Comparison of ENCODE assay signal across 20 cellular contexts in the genomic region with DNA sequence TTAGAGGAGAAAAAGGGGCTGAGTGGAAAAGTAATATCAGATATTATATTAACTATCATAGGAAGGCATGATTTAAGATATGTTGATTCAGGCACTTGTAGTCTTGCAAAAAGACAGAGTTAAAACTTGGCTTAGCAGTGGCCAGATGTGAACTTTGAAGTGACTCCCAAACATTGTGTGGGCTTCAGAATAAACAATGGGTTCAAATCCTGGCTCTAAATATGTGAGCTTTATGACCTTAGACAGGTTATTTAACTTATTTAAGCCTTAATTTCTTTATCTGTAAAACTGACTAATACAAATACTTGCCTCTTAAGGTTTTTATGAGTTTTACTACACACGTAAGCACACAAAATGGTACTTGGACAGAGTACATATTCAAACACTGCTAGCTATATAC.
DNase-seq lines count a peak whose midpoint lies in the region; ATAC-seq, FAIRE-seq and TF ChIP-seq lines count a peak whose summit lies in the region.
"Had no signal": no experiment of that assay in that cellular context is flagged by ENCODE, and none has a peak within 500 bp of the region (broad histone marks: within the 10 kb centered on the region; RNA-seq: fewer than 3 reads in every experiment).

No MANE protein-coding gene starts in this region.

- peak; percentile 81 for FAIRE-seq in endometrium (lab: Jason Lieb, UNC)
- FAIRE-seq: A204.1, G401.6, GM12892, H54 had no signal

- no peak overlapping the region for H3K27ac ChIP-seq in prostate gland
- H3K27ac ChIP-seq: 22Rv1, BLaER1, C4-2B had no signal

- no peaks in the 10 kb centered on the region for H3K27me3 ChIP-seq in prostate gland (replicated peaks; ENCODE audit: insufficient read depth)
- H3K27me3 ChIP-seq: BLaER1 had no signal

- 18% methylated on average over 1 of the region's 1 CpG for WGBS in prostate gland

- intact Hi-C loops in prostate gland (cut with DNase I), result no loop called here
- intact Hi-C loops in Right ventricle myocardium inferior (cut with DNase I), result no loop called here

- no peaks in the 10 kb centered on the region for H3K36me3 ChIP-seq in prostate gland
- H3K36me3 ChIP-seq: BLaER1 had no signal

- no peak for TF ChIP-seq CTCF in HFF-Myc (IDR thresholded peaks at IDR 0.05; ENCODE audit: low read depth, low read length, missing control alignments)
- no peak for TF ChIP-seq CTCF in prostate gland (IDR thresholded peaks at IDR 0.05)

- ATAC-seq in Right ventricle myocardium inferior (no peak), GM21526 (IDR thresholded peaks at IDR 0.05; ENCODE audit: low FRiP score, unreplicated experiment) (no peak)
- ATAC-seq: CD8-positive, alpha-beta T cell had no signal

- DNase-seq in HFF-Myc (ENCODE audit: extremely low read depth, low read depth) (peak; percentile 45), M059J (ENCODE audit: low read depth) (peak; percentile 72), prostate gland (ENCODE audit: low spot score) (no peak), Right ventricle myocardium inferior (ENCODE audit: missing footprints) (no peak)
- DNase-seq: Caco-2; CD4-positive, CD25-positive, alpha-beta regulatory T cell; CD8-positive, alpha-beta T cell; DMS153; DND-41; GOT3; HCEC 1CT had no signal

- no peak overlapping the region for H3K4me3 ChIP-seq in HFF-Myc (replicated peaks; ENCODE audit: low read depth, low read length)
- H3K4me3 ChIP-seq in prostate gland, result no peak overlapping the region
- H3K4me3 ChIP-seq: BLaER1 had no signal

- no peak for TF ChIP-seq POLR2A in prostate gland (IDR thresholded peaks at IDR 0.05)

- no peaks in the 10 kb centered on the region for H3K9me3 ChIP-seq in prostate gland
- H3K9me3 ChIP-seq: BLaER1, Caco-2 had no signal

- H3K4me1 ChIP-seq in prostate gland (replicated peaks), result no peaks in the 10 kb centered on the region
- H3K4me1 ChIP-seq: BLaER1 had no signal

Comparison
In these comparisons a context has a peak if more than half of its experiments do, and no peak if none do; other contexts are left out.
1. DNase-seq: peak in HFF-Myc (single experiment) and M059J (single experiment); none in prostate gland (single experiment) and Right ventricle myocardium inferior (single experiment).